9 cellular contexts compared by ENCODE assay signal in genomic region chr9:93500571-93501298, GRCh38. TPM values are rescaled to one million over a fixed set of nuclear protein-coding genes. Genes with fewer than 3 reads are reported as not detected.
DNase-seq lines count a peak whose midpoint lies in the region; ATAC-seq and TF ChIP-seq lines count a peak whose summit lies in the region.
"Had no signal": no experiment of that assay in that cellular context is flagged by ENCODE, and none has a peak within 500 bp of the region (broad histone marks: within the 10 kb centered on the region; RNA-seq: fewer than 3 reads in every experiment).

No MANE protein-coding gene starts in this region.

- peak overlapping the region; percentile 6 to 51; a peak in 3 of 4 replicates for H3K4me3 ChIP-seq in DND-41 (ENCODE audit: low read depth in 1 of 2, low read length in 2 of 2)
- H3K4me3 ChIP-seq in SK-N-SH (ENCODE audit: low read depth in 2 of 2, low read length in 1 of 2), result peak overlapping the region in 1 of 2 experiments; percentile 25; a peak in 1 of 4 replicates
- H3K4me3 ChIP-seq in esophagus muscularis mucosa, result peak overlapping the region; percentile 37 to 52 (median 47)
- H3K4me3 ChIP-seq in gastrocnemius medialis, result peak overlapping the region; percentile 33 to 57 (median 43)

- in situ Hi-C loops in gastrocnemius medialis (cut with MboI; ENCODE audit: low sequenced_read_pairs in 4 of 4), result no loop called here

- no peak for TF ChIP-seq RAD21 in SK-N-SH (IDR thresholded peaks at IDR 0.05; ENCODE audit: low read length)

- no peaks in the 10 kb centered on the region for H3F3A ChIP-seq in SK-N-SH (replicated peaks; ENCODE audit: insufficient read depth)

- H3K36me3 ChIP-seq in DND-41 (ENCODE audit: insufficient read depth, low read length), result peaks cover 85% of the 10 kb centered on the region
- H3K36me3 ChIP-seq in SK-N-SH (replicated peaks in 1 of 2; ENCODE audit: control insufficient read depth in 1 of 2, insufficient read depth in 2 of 2, low read length in 1 of 2), result peaks cover 25 to 51% of the 10 kb centered on the region in 2 experiments
- peaks cover 11 to 56% (median 38%) of the 10 kb centered on the region in 4 donors for H3K36me3 ChIP-seq in esophagus muscularis mucosa
- peaks cover 0 to 35% of the 10 kb centered on the region in 2 donors for H3K36me3 ChIP-seq in gastrocnemius medialis

- H3K4me1 ChIP-seq in DND-41 (ENCODE audit: insufficient read depth, low read length) (peaks cover 30% of the 10 kb centered on the region), SK-N-SH (ENCODE audit: control insufficient read depth in 1 of 2, insufficient read depth in 2 of 2, low read depth in 1 of 2, low read length in 1 of 2) (peaks cover 0 to 7% of the 10 kb centered on the region in 2 experiments; a peak in 2 of 4 replicates), esophagus muscularis mucosa (peaks cover 14 to 38% (median 34%) of the 10 kb centered on the region in 4 donors), gastrocnemius medialis (peaks cover 12 to 34% of the 10 kb centered on the region in 2 donors)

- no peak for TF ChIP-seq EP300 in SK-N-SH (IDR thresholded peaks at IDR 0.05; ENCODE audit: borderline replicate concordance in 1 of 2, low read depth in 1 of 2, low read length in 1 of 2)
- no peak for TF ChIP-seq EP300 in esophagus muscularis mucosa (IDR thresholded peaks at IDR 0.05)

- H3K27ac ChIP-seq in DND-41 (ENCODE audit: low read length), result peak overlapping the region; percentile 70
- peak overlapping the region in 1 of 2 experiments; percentile 16; a peak in 1 of 4 replicates for H3K27ac ChIP-seq in SK-N-SH (ENCODE audit: low read depth in 2 of 2, low read length in 1 of 2)
- H3K27ac ChIP-seq in esophagus muscularis mucosa (replicated peaks in 1 of 4), result peak overlapping the region; percentile 47 to 62 (median 58)
- peak overlapping the region; percentile 44 to 80 (median 54) for H3K27ac ChIP-seq in gastrocnemius medialis

- H3K79me2 ChIP-seq in DND-41 (ENCODE audit: insufficient read depth, low read length) (peaks cover 64% of the 10 kb centered on the region), SK-N-SH (ENCODE audit: insufficient read depth) (peaks cover 27% of the 10 kb centered on the region)

- ATAC-seq in DND-41 (ENCODE audit: insufficient read depth, low read depth), result peak; percentile 54; the same call in 2 of the 3 replicates
- ATAC-seq in gastrocnemius medialis, result no peak
- no peak for ATAC-seq in sciatic nerve
- ATAC-seq in GM21723 (IDR thresholded peaks at IDR 0.05; ENCODE audit: unreplicated experiment), result no peak

- H3K4me2 ChIP-seq in DND-41 (ENCODE audit: insufficient read depth, low read length) (peak overlapping the region; percentile 71), SK-N-SH (peak overlapping the region; percentile 71)

- DNase-seq in DND-41, result no peak
- DNase-seq in SK-N-SH, result no peak
- no peak for DNase-seq in esophagus muscularis mucosa (ENCODE audit: extremely low spot score)
- no peak for DNase-seq in gastrocnemius medialis
- DNase-seq in central memory CD4-positive, alpha-beta T cell, result no peak
- no peak for DNase-seq in sciatic nerve (ENCODE audit: low spot score)
- DNase-seq in DMS 273 treated with DMSO at 0.1 percent for 48 hours (lab: John Stamatoyannopoulos, UW), result no peak
- DNase-seq: activated CD8-positive, alpha-beta memory T cell treated with anti-CD3 and anti-CD28 coated beads, Interleukin-2, amount 50 U/mL, for 4 hours had no signal

- H3K9me3 ChIP-seq in DND-41 (ENCODE audit: insufficient read depth, low read length, severe bottlenecking) (no peaks in the 10 kb centered on the region), SK-N-SH (no peaks in the 10 kb centered on the region), esophagus muscularis mucosa (no peaks in the 10 kb centered on the region), gastrocnemius medialis (no peaks in the 10 kb centered on the region)

- H4K20me1 ChIP-seq in DND-41 (ENCODE audit: insufficient read depth, low read length) (peaks cover 11% of the 10 kb centered on the region), SK-N-SH (ENCODE audit: insufficient read depth) (no peaks in the 10 kb centered on the region)

- POLR2A ChIA-PET in SK-N-SH (lab: Yijun Ruan, JAX), result no interaction called here

- CTCF ChIA-PET in SK-N-SH (lab: Yijun Ruan, JAX), result no interaction called here

- 92% methylated on average over 4 of the region's 4 CpGs for WGBS in SK-N-SH (ENCODE audit: low lambda C conversion rate)
- WGBS in esophagus muscularis mucosa, result 84% methylated on average over 4 of the region's 4 CpGs

- no peak for TF ChIP-seq POLR2A in esophagus muscularis mucosa (IDR thresholded peaks at IDR 0.05; ENCODE audit: low read depth)
- TF ChIP-seq POLR2A in gastrocnemius medialis (IDR thresholded peaks at IDR 0.05), result no peak

- TF ChIP-seq CTCF in DND-41 (IDR thresholded peaks at IDR 0.05; ENCODE audit: borderline replicate concordance, extremely low read depth, low read length, poor library complexity, severe bottlenecking), result no peak
- TF ChIP-seq CTCF in SK-N-SH (IDR thresholded peaks at IDR 0.05), result no peak
- TF ChIP-seq CTCF in esophagus muscularis mucosa (IDR thresholded peaks at IDR 0.05), result no peak
- TF ChIP-seq CTCF in gastrocnemius medialis (IDR thresholded peaks at IDR 0.05 in 4 of 5, conservative IDR thresholded peaks at IDR 0.05 in 1 of 5), result no peak

- H2AFZ ChIP-seq in DND-41 (ENCODE audit: low read depth, low read length) (no peak overlapping the region), SK-N-SH (ENCODE audit: low read depth) (peak overlapping the region; percentile 33; the same call in 1 of the 2 replicates)

- H3K9ac ChIP-seq in DND-41 (ENCODE audit: low read depth, low read length), result peak overlapping the region; percentile 42
- no peak overlapping the region for H3K9ac ChIP-seq in SK-N-SH

- intact Hi-C loops in esophagus muscularis mucosa (cut with DNase I) (loop anchor here (10.0 kb wide), 1 partner anchor 46 kb away; the partner anchor contains the start of genes FAM120A and FAM120AOS), gastrocnemius medialis (cut with DNase I; ENCODE audit: low total_unique reads) (no loop called here), sciatic nerve (cut with DNase I) (no loop called here)

- H3K27me3 ChIP-seq in DND-41 (ENCODE audit: insufficient read depth, low read length, poor library complexity) (no peaks in the 10 kb centered on the region), SK-N-SH (ENCODE audit: insufficient read depth) (no peaks in the 10 kb centered on the region), esophagus muscularis mucosa (no peaks in the 10 kb centered on the region), gastrocnemius medialis (no peaks in the 10 kb centered on the region)

- no peaks in the 10 kb centered on the region for H3K9me2 ChIP-seq in SK-N-SH

TF ChIP-seq in SK-N-SH, 30 proteins besides CTCF, POLR2A, EP300 and RAD21 (continues in another document):
- no peak for TF ChIP-seq NRF1 (IDR thresholded peaks at IDR 0.05; ENCODE audit: low read depth, low read length)
- TF ChIP-seq TAF1 (IDR thresholded peaks at IDR 0.05; ENCODE audit: borderline replicate concordance, low read depth, low read length), result no peak
- no peak for TF ChIP-seq SMC3 (IDR thresholded peaks at IDR 0.05; ENCODE audit: low read depth, low read length)
- no peak for TF ChIP-seq SIN3A (IDR thresholded peaks at IDR 0.05; ENCODE audit: borderline replicate concordance, low read depth, low read length)
- no peak for TF ChIP-seq MEF2A (IDR thresholded peaks at IDR 0.05; ENCODE audit: borderline replicate concordance, low read depth)
- no peak for TF ChIP-seq ZBTB33 (IDR thresholded peaks at IDR 0.05; ENCODE audit: borderline replicate concordance, low read depth)
- no peak for TF ChIP-seq TCF12 (IDR thresholded peaks at IDR 0.05)
- TF ChIP-seq USF2 (IDR thresholded peaks at IDR 0.05; ENCODE audit: borderline replicate concordance, low read depth, low read length), result no peak
- no peak for TF ChIP-seq MXI1 (IDR thresholded peaks at IDR 0.05; ENCODE audit: low read depth, low read length)

RNA-seq across cellular contexts. Expression of gene FAM120AOS, which starts 47.4 kb away (rescaled TPM):
- 30.1 and 33.3 TPM in 2 replicates for polyA plus RNA-seq in SK-N-SH (2012; rRNA removed)
- 35.4 and 37.5 TPM in 2 replicates for polyA plus RNA-seq in SK-N-SH (2012; cell fraction: cytosol; rRNA removed)
- 19.4 and 21.9 TPM in 2 replicates for polyA plus RNA-seq in SK-N-SH (2012; cell fraction: nucleus; rRNA removed)
- total RNA-seq in esophagus muscularis mucosa (10 to 100 TPM; 51.7 to 63.6 (median 55.3) TPM), gastrocnemius medialis (10 to 100 TPM; 22.8 to 49.5 (median 32.4) TPM), sciatic nerve (41.6 TPM)

RNA-seq across cellular contexts. Expression of gene FAM120A, which starts 49.2 kb away (rescaled TPM):
- 50.0 and 58.6 TPM in 2 replicates for polyA plus RNA-seq in SK-N-SH (2012; rRNA removed)
- polyA plus RNA-seq in SK-N-SH (2012; cell fraction: cytosol; rRNA removed), result 46.8 and 59.3 TPM in 2 replicates
- 45.9 and 55.1 TPM in 2 replicates for polyA plus RNA-seq in SK-N-SH (2012; cell fraction: nucleus; rRNA removed)
- total RNA-seq in esophagus muscularis mucosa (100 to 1,000 TPM in 1 of 4 donors, 10 to 100 TPM in 3; 81.7 to 125 (median 90.1) TPM), gastrocnemius medialis (10 to 100 TPM; 44.4 to 94.7 (median 72.3) TPM), sciatic nerve (74.1 TPM)
